Comparison of ENCODE assay signal across 1 cellular context in genomic region chr14:70237710-70238109, GRCh38.
TF ChIP-seq lines count a peak whose summit lies in the region.

No MANE protein-coding gene starts in this region.

TF ChIP-seq in K562, 482 proteins besides CTCF, POLR2A, EP300 and RAD21 (continued from another document and continues in another):
- TF ChIP-seq BCLAF1 (IDR thresholded peaks at IDR 0.05; ENCODE audit: borderline replicate concordance in 1 of 2, control insufficient read depth in 1 of 2, low read depth in 2 of 2, low read length in 1 of 2) (no peak), HDAC1 (IDR thresholded peaks at IDR 0.05) (peak in 1 of 2 experiments; percentile 84; a peak in 2 of 4 replicates), CREM (IDR thresholded peaks at IDR 0.05; ENCODE audit: low read depth) (peak; percentile 74), ARID1B (IDR thresholded peaks at IDR 0.05) (peak; percentile 99), FOXM1 (IDR thresholded peaks at IDR 0.05; ENCODE audit: low read depth) (peak; percentile 94), FOXM1 (CRISPR knock-in tag; IDR thresholded peaks at IDR 0.05; ENCODE audit: low read depth) (no peak), ZSCAN29 (IDR thresholded peaks at IDR 0.05) (no peak), POLR2AphosphoS5 (IDR thresholded peaks at IDR 0.05; ENCODE audit: control insufficient read depth, insufficient read depth, low read depth, low read length) (peak; percentile 95), C11orf30 (IDR thresholded peaks at IDR 0.05; ENCODE audit: low read depth) (peak; percentile 60), GTF2E2 (tag; IDR thresholded peaks at IDR 0.05) (no peak), STAT5B (CRISPR knock-in tag; IDR thresholded peaks at IDR 0.05) (no peak), ZNF583 (CRISPR knock-in tag; IDR thresholded peaks at IDR 0.05) (no peak), MTA2 (IDR thresholded peaks at IDR 0.05; ENCODE audit: low read depth) (peak; percentile 98), DMBX1 (CRISPR knock-in tag; IDR thresholded peaks at IDR 0.05; ENCODE audit: borderline replicate concordance) (peak; percentile 81), NR2F6 (CRISPR knock-in tag; IDR thresholded peaks at IDR 0.05) (no peak), ZBTB17 (CRISPR knock-in tag; IDR thresholded peaks at IDR 0.05) (no peak), ZNF165 (CRISPR knock-in tag; IDR thresholded peaks at IDR 0.05; ENCODE audit: borderline replicate concordance) (no peak), MXD1 (CRISPR knock-in tag; IDR thresholded peaks at IDR 0.05; ENCODE audit: borderline replicate concordance, poor library complexity, severe bottlenecking) (no peak), ZNF384 (IDR thresholded peaks at IDR 0.05; ENCODE audit: low read depth, low read length) (no peak), MYC (IDR thresholded peaks at IDR 0.05; ENCODE audit: low read depth, low read length) (peak; percentile 77), MYC (CRISPR knock-in tag; IDR thresholded peaks at IDR 0.05; ENCODE audit: borderline replicate concordance, low read depth) (no peak), ZNF740 (CRISPR knock-in tag; IDR thresholded peaks at IDR 0.05) (no peak), ZNF740 (tag; IDR thresholded peaks at IDR 0.05) (no peak), CEBPG (CRISPR knock-in tag; IDR thresholded peaks at IDR 0.05) (no peak), CEBPG (tag; conservative IDR thresholded peaks at IDR 0.05 in 1 of 2, IDR thresholded peaks at IDR 0.05 in 1 of 2) (no peak), ZBTB2 (IDR thresholded peaks at IDR 0.05) (no peak), TAF9B (IDR thresholded peaks at IDR 0.05; ENCODE audit: partially characterized antibody) (no peak), ZNF436 (CRISPR knock-in tag; IDR thresholded peaks at IDR 0.05) (no peak), FOXP1 (CRISPR knock-in tag; IDR thresholded peaks at IDR 0.05) (no peak), NR0B1 (IDR thresholded peaks at IDR 0.05; ENCODE audit: partially characterized antibody) (no peak), KDM1A (IDR thresholded peaks at IDR 0.05) (peak; percentile 96 to 97), DPF2 (IDR thresholded peaks at IDR 0.05) (peak; percentile 97), SP1 (CRISPR knock-in tag; IDR thresholded peaks at IDR 0.05) (no peak), CSDE1 (IDR thresholded peaks at IDR 0.05) (no peak), CC2D1A (IDR thresholded peaks at IDR 0.05) (peak; percentile 97), ZNF311 (CRISPR knock-in tag; IDR thresholded peaks at IDR 0.05) (no peak), FOXJ2 (tag; IDR thresholded peaks at IDR 0.05) (0 out of 2 replicates have a peak, but pooled peaks have one; percentile 32), KDM4B (IDR thresholded peaks at IDR 0.05; ENCODE audit: borderline replicate concordance in 2 of 2, low read depth in 1 of 2) (no peak), ZNF445 (CRISPR knock-in tag; IDR thresholded peaks at IDR 0.05; ENCODE audit: low read depth) (no peak), SRSF7 (optimal IDR thresholded peaks at IDR 0.05; ENCODE audit: low read depth, low read length) (no peak), ETV1 (tag; conservative IDR thresholded peaks at IDR 0.05; ENCODE audit: low read depth) (peak; percentile 95), HINFP (tag; conservative IDR thresholded peaks at IDR 0.05; ENCODE audit: low read depth) (no peak), NFYB (IDR thresholded peaks at IDR 0.05; ENCODE audit: extremely low read depth, insufficient read length) (no peak), E2F3 (CRISPR knock-in tag; IDR thresholded peaks at IDR 0.05) (no peak), NCOA2 (IDR thresholded peaks at IDR 0.05; ENCODE audit: partially characterized antibody in 2 of 2) (no peak), KLF16 (IDR thresholded peaks at IDR 0.05) (peak; percentile 97), MAFF (IDR thresholded peaks at IDR 0.05; ENCODE audit: low read length) (peak; percentile 20; the same call in 1 of the 2 replicates), SIN3B (IDR thresholded peaks at IDR 0.05; ENCODE audit: low read depth) (no peak), TAF1 (IDR thresholded peaks at IDR 0.05; ENCODE audit: control insufficient read depth, extremely low read depth, insufficient read depth, low read length, severe bottlenecking) (peak; percentile 32), GABPB2 (CRISPR knock-in tag; conservative IDR thresholded peaks at IDR 0.05) (no peak), ZNF140 (CRISPR knock-in tag; IDR thresholded peaks at IDR 0.05) (no peak), IRF2 (CRISPR knock-in tag; IDR thresholded peaks at IDR 0.05) (no peak), PYGO2 (tag; IDR thresholded peaks at IDR 0.05) (peak; percentile 74), NFE2 (IDR thresholded peaks at IDR 0.05; ENCODE audit: low read depth) (peak; percentile 66), ZC3H4 (CRISPR knock-in tag; IDR thresholded peaks at IDR 0.05; ENCODE audit: borderline replicate concordance) (no peak)
- TF ChIP-seq, protein P1, sequence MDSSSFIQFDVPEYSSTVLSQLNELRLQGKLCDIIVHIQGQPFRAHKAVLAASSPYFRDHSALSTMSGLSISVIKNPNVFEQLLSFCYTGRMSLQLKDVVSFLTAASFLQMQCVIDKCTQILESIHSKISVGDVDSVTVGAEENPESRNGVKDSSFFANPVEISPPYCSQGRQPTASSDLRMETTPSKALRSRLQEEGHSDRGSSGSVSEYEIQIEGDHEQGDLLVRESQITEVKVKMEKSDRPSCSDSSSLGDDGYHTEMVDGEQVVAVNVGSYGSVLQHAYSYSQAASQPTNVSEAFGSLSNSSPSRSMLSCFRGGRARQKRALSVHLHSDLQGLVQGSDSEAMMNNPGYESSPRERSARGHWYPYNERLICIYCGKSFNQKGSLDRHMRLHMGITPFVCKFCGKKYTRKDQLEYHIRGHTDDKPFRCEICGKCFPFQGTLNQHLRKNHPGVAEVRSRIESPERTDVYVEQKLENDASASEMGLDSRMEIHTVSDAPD (CRISPR knock-in tag; IDR thresholded peaks at IDR 0.05) = no peak
- TF ChIP-seq, protein P2, sequence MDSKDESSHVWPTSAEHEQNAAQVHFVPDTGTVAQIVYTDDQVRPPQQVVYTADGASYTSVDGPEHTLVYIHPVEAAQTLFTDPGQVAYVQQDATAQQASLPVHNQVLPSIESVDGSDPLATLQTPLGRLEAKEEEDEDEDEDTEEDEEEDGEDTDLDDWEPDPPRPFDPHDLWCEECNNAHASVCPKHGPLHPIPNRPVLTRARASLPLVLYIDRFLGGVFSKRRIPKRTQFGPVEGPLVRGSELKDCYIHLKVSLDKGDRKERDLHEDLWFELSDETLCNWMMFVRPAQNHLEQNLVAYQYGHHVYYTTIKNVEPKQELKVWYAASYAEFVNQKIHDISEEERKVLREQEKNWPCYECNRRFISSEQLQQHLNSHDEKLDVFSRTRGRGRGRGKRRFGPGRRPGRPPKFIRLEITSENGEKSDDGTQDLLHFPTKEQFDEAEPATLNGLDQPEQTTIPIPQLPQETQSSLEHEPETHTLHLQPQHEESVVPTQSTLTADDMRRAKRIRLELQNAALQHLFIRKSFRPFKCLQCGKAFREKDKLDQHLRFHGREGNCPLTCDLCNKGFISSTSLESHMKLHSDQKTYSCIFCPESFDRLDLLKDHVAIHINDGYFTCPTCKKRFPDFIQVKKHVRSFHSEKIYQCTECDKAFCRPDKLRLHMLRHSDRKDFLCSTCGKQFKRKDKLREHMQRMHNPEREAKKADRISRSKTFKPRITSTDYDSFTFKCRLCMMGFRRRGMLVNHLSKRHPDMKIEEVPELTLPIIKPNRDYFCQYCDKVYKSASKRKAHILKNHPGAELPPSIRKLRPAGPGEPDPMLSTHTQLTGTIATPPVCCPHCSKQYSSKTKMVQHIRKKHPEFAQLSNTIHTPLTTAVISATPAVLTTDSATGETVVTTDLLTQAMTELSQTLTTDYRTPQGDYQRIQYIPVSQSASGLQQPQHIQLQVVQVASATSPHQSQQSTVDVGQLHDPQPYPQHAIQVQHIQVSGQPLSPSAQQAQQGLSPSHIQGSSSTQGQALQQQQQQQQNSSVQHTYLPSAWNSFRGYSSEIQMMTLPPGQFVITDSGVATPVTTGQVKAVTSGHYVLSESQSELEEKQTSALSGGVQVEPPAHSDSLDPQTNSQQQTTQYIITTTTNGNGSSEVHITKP (IDR thresholded peaks at IDR 0.05; ENCODE audit: partially characterized antibody) = peak; percentile 50
- TF ChIP-seq, protein P3, sequence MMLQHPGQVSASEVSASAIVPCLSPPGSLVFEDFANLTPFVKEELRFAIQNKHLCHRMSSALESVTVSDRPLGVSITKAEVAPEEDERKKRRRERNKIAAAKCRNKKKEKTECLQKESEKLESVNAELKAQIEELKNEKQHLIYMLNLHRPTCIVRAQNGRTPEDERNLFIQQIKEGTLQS (IDR thresholded peaks at IDR 0.05) = peak; percentile 77
- TF ChIP-seq, protein P3 (CRISPR knock-in tag; conservative IDR thresholded peaks at IDR 0.05) = no peak
